Comparison of ENCODE assay signal across 8 cellular contexts in the genomic region with DNA sequence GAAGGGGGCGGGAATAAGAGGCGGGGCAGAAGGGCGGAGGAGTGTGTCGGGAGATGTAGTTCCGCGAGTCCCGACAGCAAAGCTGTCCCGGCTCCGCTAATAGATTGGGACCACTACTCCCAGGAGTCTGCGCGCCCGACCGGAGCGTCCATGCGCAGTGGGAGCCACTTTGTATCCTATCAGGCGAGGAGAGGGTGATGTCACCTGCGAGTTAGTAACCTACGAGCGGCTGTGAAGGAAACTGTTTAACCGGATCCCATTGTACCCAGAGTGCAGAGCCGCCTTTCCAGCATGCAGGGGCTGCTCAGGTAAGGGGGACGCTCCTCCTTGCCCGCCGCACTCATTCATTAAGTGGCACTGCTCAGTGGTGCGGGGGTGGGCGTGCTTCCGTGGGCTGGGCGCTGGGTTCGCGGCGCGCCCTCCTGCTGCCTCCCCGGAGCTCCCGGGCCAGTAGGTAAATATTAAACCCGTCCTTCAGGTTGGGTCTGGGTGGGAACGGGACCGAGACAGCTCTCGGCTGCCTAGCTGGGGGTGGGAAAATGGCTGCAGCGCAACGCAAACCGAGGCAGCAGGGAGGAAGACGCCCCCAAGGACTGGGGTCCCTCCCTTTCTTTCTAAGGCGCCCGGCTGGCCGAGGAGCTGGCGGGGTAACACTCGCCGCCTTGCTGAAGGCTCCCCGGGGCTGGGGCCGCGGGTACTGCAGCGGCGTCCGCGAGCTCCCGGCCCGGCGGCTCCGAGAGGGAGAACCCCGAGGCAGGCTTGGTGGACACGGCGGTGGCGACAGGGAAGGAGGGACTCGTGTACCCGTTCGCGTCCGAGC. TPM values are rescaled to one million over a fixed set of nuclear protein-coding genes. Genes with fewer than 3 reads are reported as not detected.
DNase-seq lines count a peak whose midpoint lies in the region; ATAC-seq and TF ChIP-seq lines count a peak whose summit lies in the region.

A gene (plus strand): TSS at position 207 of the 820 bp plus-strand sequence. CDS start 74,811 bp downstream, outside the sequence.

- H3K4me1 ChIP-seq in spleen = peaks cover 5 to 34% (median 21%) of the 10 kb centered on the region in 6 donors

- intact Hi-C loops in spleen (cut with DNase I; ENCODE audit: low total_unique reads) = no loop called here

- ATAC-seq in GM18873 (IDR thresholded peaks at IDR 0.05; ENCODE audit: low FRiP score, unreplicated experiment) (peak; percentile 88), HG03139 (IDR thresholded peaks at IDR 0.05; ENCODE audit: unreplicated experiment) (peak; percentile 89)

- H3K9me3 Mint-ChIP-seq in immature natural killer cell = no peaks in the 10 kb centered on the region

- peak within 1 kb of the TSS; percentile 91 to 98 (median 93) for H3K27ac Mint-ChIP-seq in immature natural killer cell

- H3K4me3 ChIP-seq in AG04449 (ENCODE audit: low read depth, low read length) (peak within 1 kb of the TSS; percentile 94), WI38 (ENCODE audit: low read depth, low read length) (peak within 1 kb of the TSS; percentile 91), cardiac fibroblast (replicated peaks in 1 of 2; ENCODE audit: low read depth in 2 of 2, low read length in 2 of 2) (peak within 1 kb of the TSS; percentile 91 to 97), spleen (peak within 1 kb of the TSS; percentile 72 to 93 (median 80))

- DNase-seq in AG04449 (ENCODE audit: low read depth, low spot score) (peak; percentile 91), NCI-H2227 (lab: John Stamatoyannopoulos, UW; ENCODE audit: unreplicated experiment) (peak; percentile 98), cardiac fibroblast (ENCODE audit: low read depth in 2 of 2) (peak; percentile 98 to 99), immature natural killer cell (peak; percentile 94 to 96 (median 95)), spleen (peak; percentile 98)

- POLR2A ChIA-PET in AG04449 (lab: Yijun Ruan, JAX) = interaction anchor here (0.6 to 1.2 kb wide), 2 partner anchors 25 to 240 kb away, joined by 3 to 5 read pairs; no protein-coding TSS in a partner anchor

- H3K4me1 Mint-ChIP-seq in immature natural killer cell = peaks cover 26 to 36% of the 10 kb centered on the region in 2 donors

- H3K9me3 ChIP-seq in spleen = no peaks in the 10 kb centered on the region

- CTCF ChIA-PET in AG04449 (lab: Yijun Ruan, JAX) = interaction anchor here (0.7 to 2.8 kb wide), 8 partner anchors 13 to 254 kb away, joined by 3 to 11 read pairs (median 4); no protein-coding TSS in a partner anchor

- H3K4me3 Mint-ChIP-seq in immature natural killer cell = peak within 1 kb of the TSS; percentile 93 to 100 (median 95)

- no peaks in the 10 kb centered on the region for H3K36me3 Mint-ChIP-seq in immature natural killer cell

- H3K27ac ChIP-seq in spleen = peak within 1 kb of the TSS; percentile 93 to 97 (median 96)

- TF ChIP-seq CTCF in AG04449 (IDR thresholded peaks at IDR 0.05; ENCODE audit: insufficient read depth, low read length, missing control alignments) = no peak
- TF ChIP-seq CTCF in WI38 (IDR thresholded peaks at IDR 0.05; ENCODE audit: low read depth, low read length) = no peak
- no peak for TF ChIP-seq CTCF in cardiac fibroblast (IDR thresholded peaks at IDR 0.05; ENCODE audit: low read depth, low read length)
- peak in 1 of 11 experiments; percentile 16 for TF ChIP-seq CTCF in spleen (IDR thresholded peaks at IDR 0.05 in 8 of 11, conservative IDR thresholded peaks at IDR 0.05 in 3 of 11)

- WGBS in spleen, 5 donors = 0 to 1% (median 0%) methylated on average over 54 to 68 of the region's 68 CpGs

- peaks cover 0 to 6% (median 0%) of the 10 kb centered on the region in 7 donors for H3K27me3 ChIP-seq in spleen (replicated peaks in 1 of 7)

- H3K27me3 Mint-ChIP-seq in immature natural killer cell (ENCODE audit: low read depth in 3 of 3) = peaks cover 6 to 9% (median 9%) of the 10 kb centered on the region in 3 donors

- H3K36me3 ChIP-seq in spleen = no peaks in the 10 kb centered on the region

- peak; percentile 65 to 99 (median 92) for TF ChIP-seq POLR2A in spleen (IDR thresholded peaks at IDR 0.05)

RNA-seq across cellular contexts. Expression of the gene that starts here (rescaled TPM):
- 10 to 100 TPM in 2 of 3 donors, 1 to 10 TPM in 1; 7.3 to 14.2 (median 12.1) TPM for polyA plus RNA-seq in immature natural killer cell
- 10 to 100 TPM; 27.1 to 76.1 (median 37.5) TPM for total RNA-seq in spleen
- polyA plus RNA-seq in spleen = 10 to 100 TPM in 1 of 3 donors, 1 to 10 TPM in 2; 8.3 to 10.7 (median 9.7) TPM

Comparison
In these comparisons a context has a peak if more than half of its experiments do, and no peak if none do; other contexts are left out.
1. Peak in every context shown above with its lines: DNase-seq, ATAC-seq, H3K4me3 ChIP-seq and H3K27ac ChIP-seq.